In genomic region chr13:35675651-35676050, GRCh38 we compare ENCODE assay signal across 13 cellular contexts.
"Had no signal": no experiment of that assay in that cellular context is flagged by ENCODE, and none has a peak within 500 bp of the region (broad histone marks: within the 10 kb centered on the region; RNA-seq: fewer than 3 reads in every experiment).

No MANE protein-coding gene starts in this region.

- DNase-seq: activated CD4-positive, alpha-beta T cell treated with anti-CD3 and anti-CD28 coated beads, Interleukin-2, amount 50 U/mL, for 48 hours; activated CD4-positive, CD25-positive, alpha-beta regulatory T cell treated with anti-CD3 and anti-CD28 coated beads, Interleukin-2, amount 50 U/mL, for 72 hours; activated gamma-delta T cell; activated T-cell treated with anti-CD3 and anti-CD28 coated beads, Interleukin-2, amount 50 U/mL, for 48 hours; amygdala; dermis blood vessel endothelial cell; hypothalamus; kidney glomerular epithelial cell; sigmoid colon; stimulated activated CD4-positive, alpha-beta T cell treated with anti-CD3 and anti-CD28 coated beads, Interleukin-4, amount 100 ng/mL, for 1 hour; stimulated activated CD8-positive, alpha-beta memory T cell treated with anti-CD3 and anti-CD28 coated beads, Interleukin-4, amount 100 ng/mL, for 48 hours; testis; upper lobe of right lung had no signal

- ATAC-seq: upper lobe of right lung had no signal
